ENCODE assay signal across 32 cellular contexts in the genomic region with DNA sequence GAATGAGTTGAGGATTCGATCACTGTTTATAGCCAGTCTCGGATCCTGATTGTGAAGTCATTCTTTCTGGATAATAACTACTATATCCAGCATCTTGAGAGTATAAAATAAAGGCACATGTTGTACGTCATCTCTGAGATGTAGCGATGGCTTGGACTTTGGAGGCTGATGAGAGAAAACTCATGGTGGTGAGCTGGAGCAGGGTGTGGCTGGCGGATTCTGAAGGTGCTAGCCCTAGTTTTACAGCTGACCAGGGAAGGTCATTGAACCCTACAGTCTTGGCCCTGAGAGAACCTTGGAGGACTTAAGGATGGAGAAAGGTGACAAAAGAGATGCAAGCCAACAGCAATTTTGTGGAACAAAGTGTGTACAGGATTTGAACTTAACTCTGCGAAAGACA.
DNase-seq lines count a peak whose midpoint lies in the region; ATAC-seq and TF ChIP-seq lines count a peak whose summit lies in the region.
"Had no signal": no experiment of that assay in that cellular context is flagged by ENCODE, and none has a peak within 500 bp of the region (broad histone marks: within the 10 kb centered on the region; RNA-seq: fewer than 3 reads in every experiment).

No MANE protein-coding gene starts in this region.

- peak overlapping the region; percentile 23 for H3K27ac Mint-ChIP-seq in activated naive CD4-positive, alpha-beta T cell treated with anti-CD3 and anti-CD28 coated beads, Interleukin-2, amount 50 U/mL, for 24 hours
- H3K27ac Mint-ChIP-seq in activated naive CD4-positive, alpha-beta T cell treated with anti-CD3 and anti-CD28 coated beads for 36 hours, result no peak overlapping the region
- peak overlapping the region; percentile 94 for H3K27ac Mint-ChIP-seq in chondrocyte (ENCODE audit: unreplicated experiment)
- H3K27ac Mint-ChIP-seq: activated B cell treated with CpG ODN at 0.5 μM for 24 hours; activated CD4-positive, alpha-beta memory T cell treated with anti-CD3 and anti-CD28 coated beads for 36 hours; activated naive CD8-positive, alpha-beta T cell treated with anti-CD3 and anti-CD28 coated beads, Interleukin-2, amount 10 ng/mL, durations not matched to agents 7 days and 5 days; IgD-negative memory B cell; immature natural killer cell; mesothelial cell of epicardium had no signal

- CTCF ChIA-PET in activated naive CD4-positive, alpha-beta T cell treated with anti-CD3 and anti-CD28 coated beads for 36 hours (lab: Charles Lee), result interaction anchor here (1.1 kb wide), 1 partner anchor 11 kb away, joined by 3 read pairs; no protein-coding TSS in a partner anchor

- H3K4me1 Mint-ChIP-seq in activated naive CD4-positive, alpha-beta T cell treated with anti-CD3 and anti-CD28 coated beads, Interleukin-2, amount 50 U/mL, for 24 hours, result peaks cover 80% of the 10 kb centered on the region
- peaks cover 66% of the 10 kb centered on the region for H3K4me1 Mint-ChIP-seq in activated naive CD4-positive, alpha-beta T cell treated with anti-CD3 and anti-CD28 coated beads for 36 hours (ENCODE audit: low read depth)
- peaks cover 74% of the 10 kb centered on the region for H3K4me1 Mint-ChIP-seq in chondrocyte (ENCODE audit: low read depth)

- peaks cover 4% of the 10 kb centered on the region for H3K36me3 Mint-ChIP-seq in activated naive CD4-positive, alpha-beta T cell treated with anti-CD3 and anti-CD28 coated beads, Interleukin-2, amount 50 U/mL, for 24 hours
- H3K36me3 Mint-ChIP-seq in activated naive CD4-positive, alpha-beta T cell treated with anti-CD3 and anti-CD28 coated beads for 36 hours (ENCODE audit: low read depth), result no peaks in the 10 kb centered on the region
- no peaks in the 10 kb centered on the region for H3K36me3 Mint-ChIP-seq in chondrocyte (ENCODE audit: low read depth)
- H3K36me3 Mint-ChIP-seq: activated CD4-positive, alpha-beta memory T cell treated with anti-CD3 and anti-CD28 coated beads for 36 hours; activated naive CD8-positive, alpha-beta T cell treated with anti-CD3 and anti-CD28 coated beads, Interleukin-2, amount 10 ng/mL, durations not matched to agents 7 days and 5 days; IgD-negative memory B cell; immature natural killer cell; mesothelial cell of epicardium; natural killer cell had no signal

- no peaks in the 10 kb centered on the region for H3K9me3 ChIP-seq in mucosa of descending colon
- H3K9me3 ChIP-seq: HAP-1, heart right ventricle, left lung, thoracic aorta had no signal

- peak; percentile 53 for ATAC-seq in mucosa of descending colon
- no peak for ATAC-seq in GM21619 (IDR thresholded peaks at IDR 0.05; ENCODE audit: unreplicated experiment)
- ATAC-seq: left lung, natural killer cell, right cardiac atrium, Right ventricle myocardium inferior had no signal

- no peaks in the 10 kb centered on the region for H3K27me3 Mint-ChIP-seq in activated naive CD4-positive, alpha-beta T cell treated with anti-CD3 and anti-CD28 coated beads, Interleukin-2, amount 50 U/mL, for 24 hours
- no peaks in the 10 kb centered on the region for H3K27me3 Mint-ChIP-seq in activated naive CD4-positive, alpha-beta T cell treated with anti-CD3 and anti-CD28 coated beads for 36 hours (ENCODE audit: low read depth)
- H3K27me3 Mint-ChIP-seq in chondrocyte (ENCODE audit: low read depth), result no peaks in the 10 kb centered on the region
- H3K27me3 Mint-ChIP-seq: activated CD4-positive, alpha-beta memory T cell treated with anti-CD3 and anti-CD28 coated beads for 36 hours; activated naive CD8-positive, alpha-beta T cell treated with anti-CD3 and anti-CD28 coated beads, Interleukin-2, amount 10 ng/mL, durations not matched to agents 7 days and 5 days had no signal

- H3K36me3 ChIP-seq in mucosa of descending colon (ENCODE audit: low read depth), result no peaks in the 10 kb centered on the region
- H3K36me3 ChIP-seq: HAP-1, heart right ventricle, left lung, thoracic aorta had no signal

- intact Hi-C loops in activated naive CD4-positive, alpha-beta T cell treated with anti-CD3 and anti-CD28 coated beads for 36 hours (cut with micrococcal nuclease), result no loop called here
- intact Hi-C loops in mucosa of descending colon (cut with DNase I, micrococcal nuclease), result no loop called here

- H3K4me3 ChIP-seq in mucosa of descending colon, result no peak overlapping the region
- H3K4me3 ChIP-seq: HAP-1, heart right ventricle, left lung, thoracic aorta had no signal

- no peak for DNase-seq in activated naive CD4-positive, alpha-beta T cell treated with anti-CD3 and anti-CD28 coated beads for 36 hours
- DNase-seq in chondrocyte (ENCODE audit: low spot score) (no peak), mucosa of descending colon (peak in 1 of 3 donors; percentile 39), NCI-H1694 treated with DMSO at 0.1 percent for 48 hours (lab: John Stamatoyannopoulos, UW) (no peak), NCI-H345 treated with DMSO at 0.1 percent for 48 hours (lab: John Stamatoyannopoulos, UW; ENCODE audit: unreplicated experiment) (no peak), NCI-H146 (lab: John Stamatoyannopoulos, UW) (no peak)
- DNase-seq: activated B cell treated with CpG ODN at 0.5 μM for 24 hours; activated CD4-positive, alpha-beta memory T cell treated with anti-CD3 and anti-CD28 coated beads for 36 hours; activated CD8-positive, alpha-beta memory T cell treated with anti-CD3 and anti-CD28 coated beads, Interleukin-2, amount 50 U/mL, for 48 hours; activated naive CD8-positive, alpha-beta T cell treated with anti-CD3 and anti-CD28 coated beads, Interleukin-2, amount 10 ng/mL, durations not matched to agents 7 days and 5 days; DND-41; effector CD4-positive, alpha-beta T cell; erythroblast; foreskin fibroblast; heart right ventricle; immature natural killer cell; left lung; natural killer cell; NCI-H1092 treated with DMSO at 0.1 percent for 48 hours; NCI-H2081; NCI-H226; NCI-H82; right cardiac atrium; stimulated activated CD4-positive, alpha-beta T cell treated with anti-CD3 and anti-CD28 coated beads, Interleukin-4, amount 100 ng/mL, for 4 hours; stimulated activated naive CD4-positive, alpha-beta T cell treated with Interleukin-2 at 50 U/mL for 16 hours had no signal

- H3K4me1 ChIP-seq in mucosa of descending colon (ENCODE audit: low read depth), result peaks cover 26% of the 10 kb centered on the region

- no peaks in the 10 kb centered on the region for H3K9me3 Mint-ChIP-seq in activated naive CD4-positive, alpha-beta T cell treated with anti-CD3 and anti-CD28 coated beads, Interleukin-2, amount 50 U/mL, for 24 hours
- no peaks in the 10 kb centered on the region for H3K9me3 Mint-ChIP-seq in activated naive CD4-positive, alpha-beta T cell treated with anti-CD3 and anti-CD28 coated beads for 36 hours
- H3K9me3 Mint-ChIP-seq in chondrocyte (ENCODE audit: low read depth), result no peaks in the 10 kb centered on the region
- H3K9me3 Mint-ChIP-seq: activated B cell treated with CpG ODN at 0.5 μM for 24 hours; activated CD4-positive, alpha-beta memory T cell treated with anti-CD3 and anti-CD28 coated beads for 36 hours; activated naive CD8-positive, alpha-beta T cell treated with anti-CD3 and anti-CD28 coated beads, Interleukin-2, amount 10 ng/mL, durations not matched to agents 7 days and 5 days; immature natural killer cell; mesothelial cell of epicardium; natural killer cell had no signal

- TF ChIP-seq CTCF in chondrocyte (IDR thresholded peaks at IDR 0.05) (no peak), mucosa of descending colon (IDR thresholded peaks at IDR 0.05) (no peak)

- H3K4me3 Mint-ChIP-seq in activated naive CD4-positive, alpha-beta T cell treated with anti-CD3 and anti-CD28 coated beads, Interleukin-2, amount 50 U/mL, for 24 hours, result no peak overlapping the region
- no peak overlapping the region for H3K4me3 Mint-ChIP-seq in activated naive CD4-positive, alpha-beta T cell treated with anti-CD3 and anti-CD28 coated beads for 36 hours
- no peak overlapping the region for H3K4me3 Mint-ChIP-seq in chondrocyte (ENCODE audit: unreplicated experiment)
- H3K4me3 Mint-ChIP-seq: activated B cell treated with CpG ODN at 0.5 μM for 24 hours; activated CD4-positive, alpha-beta memory T cell treated with anti-CD3 and anti-CD28 coated beads for 36 hours; activated naive CD8-positive, alpha-beta T cell treated with anti-CD3 and anti-CD28 coated beads, Interleukin-2, amount 10 ng/mL, durations not matched to agents 7 days and 5 days; IgD-negative memory B cell; immature natural killer cell; mesothelial cell of epicardium; natural killer cell had no signal
